8 cellular contexts compared by ENCODE assay signal in genomic region chr19:21328402-21328801, GRCh38. TPM values are rescaled to one million over a fixed set of nuclear protein-coding genes. Genes with fewer than 3 reads are reported as not detected.
DNase-seq lines count a peak whose midpoint lies in the region; ATAC-seq and TF ChIP-seq lines count a peak whose summit lies in the region.

No MANE protein-coding gene starts in this region.

- CTCF ChIA-PET in activated CD4-positive, alpha-beta T cell treated with anti-CD3 and anti-CD28 coated beads, Interleukin-2, amount 10 ng/mL, durations not matched to agents 7 days and 5 days (lab: Charles Lee), result interaction anchor here (0.6 to 1.9 kb wide), 7 partner anchors 9 to 155 kb away, joined by 3 to 8 read pairs (median 4); partner anchors contain the start of genes ZNF493 and ZNF738

- H3K4me3 Mint-ChIP-seq in activated CD4-positive, alpha-beta T cell treated with anti-CD3 and anti-CD28 coated beads, Interleukin-2, amount 10 ng/mL, durations not matched to agents 7 days and 5 days, result peak overlapping the region; percentile 93
- peak overlapping the region; percentile 98 for H3K4me3 Mint-ChIP-seq in natural killer cell treated with Interleukin-12 subunit alpha and Interleukin-12 subunit beta and Interleukin-15 and Interleukin-18, amount 100 ng/mL, for 72 hours

- TF ChIP-seq CTCF in epithelial cell of esophagus (IDR thresholded peaks at IDR 0.05; ENCODE audit: insufficient read depth, low read depth, low read length, missing control alignments), result no peak

- H3K9me3 Mint-ChIP-seq in activated CD4-positive, alpha-beta T cell treated with anti-CD3 and anti-CD28 coated beads, Interleukin-2, amount 10 ng/mL, durations not matched to agents 7 days and 5 days, result peaks cover 27% of the 10 kb centered on the region
- H3K9me3 Mint-ChIP-seq in natural killer cell treated with Interleukin-12 subunit alpha and Interleukin-12 subunit beta and Interleukin-15 and Interleukin-18, amount 100 ng/mL, for 72 hours, result peaks cover 4% of the 10 kb centered on the region

- H3K36me3 Mint-ChIP-seq in activated CD4-positive, alpha-beta T cell treated with anti-CD3 and anti-CD28 coated beads, Interleukin-2, amount 10 ng/mL, durations not matched to agents 7 days and 5 days (ENCODE audit: low read depth), result peaks cover 53% of the 10 kb centered on the region
- H3K36me3 Mint-ChIP-seq in natural killer cell treated with Interleukin-12 subunit alpha and Interleukin-12 subunit beta and Interleukin-15 and Interleukin-18, amount 100 ng/mL, for 72 hours, result peaks cover 23% of the 10 kb centered on the region

- DNase-seq in activated CD4-positive, alpha-beta T cell treated with anti-CD3 and anti-CD28 coated beads, Interleukin-2, amount 10 ng/mL, durations not matched to agents 7 days and 5 days, result no peak
- no peak for DNase-seq in activated CD4-positive, alpha-beta T cell treated with anti-CD3 and anti-CD28 coated beads, Interleukin-2, amount 50 U/mL, for 48 hours
- DNase-seq in RPMI8226 (peak; percentile 9), epithelial cell of esophagus (ENCODE audit: low read depth) (peak; percentile 2), NCI-H2196 treated with DMSO at 0.1 percent for 48 hours (lab: John Stamatoyannopoulos, UW; ENCODE audit: unreplicated experiment) (no peak)
- no peak for DNase-seq in natural killer cell treated with Interleukin-12 subunit alpha and Interleukin-12 subunit beta and Interleukin-15 and Interleukin-18, amount 100 ng/mL, for 72 hours (ENCODE audit: low spot score)

- no peaks in the 10 kb centered on the region for H3K27me3 Mint-ChIP-seq in activated CD4-positive, alpha-beta T cell treated with anti-CD3 and anti-CD28 coated beads, Interleukin-2, amount 10 ng/mL, durations not matched to agents 7 days and 5 days
- no peaks in the 10 kb centered on the region for H3K27me3 Mint-ChIP-seq in natural killer cell treated with Interleukin-12 subunit alpha and Interleukin-12 subunit beta and Interleukin-15 and Interleukin-18, amount 100 ng/mL, for 72 hours

- ATAC-seq in natural killer cell treated with Interleukin-12 subunit alpha and Interleukin-12 subunit beta and Interleukin-15 and Interleukin-18, amount 100 ng/mL, for 72 hours, result no peak
- ATAC-seq in GM21786 (IDR thresholded peaks at IDR 0.05; ENCODE audit: unreplicated experiment), result no peak
- no peak for ATAC-seq in GM19324 (IDR thresholded peaks at IDR 0.05; ENCODE audit: low FRiP score, unreplicated experiment)

- peaks cover 32% of the 10 kb centered on the region for H3K4me1 Mint-ChIP-seq in activated CD4-positive, alpha-beta T cell treated with anti-CD3 and anti-CD28 coated beads, Interleukin-2, amount 10 ng/mL, durations not matched to agents 7 days and 5 days
- H3K4me1 Mint-ChIP-seq in natural killer cell treated with Interleukin-12 subunit alpha and Interleukin-12 subunit beta and Interleukin-15 and Interleukin-18, amount 100 ng/mL, for 72 hours (ENCODE audit: low read depth in 2 of 2), result peaks cover 24 to 30% of the 10 kb centered on the region in 2 donors

- POLR2A ChIA-PET in activated CD4-positive, alpha-beta T cell treated with anti-CD3 and anti-CD28 coated beads, Interleukin-2, amount 10 ng/mL, durations not matched to agents 7 days and 5 days (lab: Charles Lee), result interaction anchor here (1.1 kb wide), 1 partner anchor 53 kb away, joined by 4 read pairs; no protein-coding TSS in a partner anchor

- H3K4me3 ChIP-seq in epithelial cell of esophagus (ENCODE audit: low read length), result peak overlapping the region; percentile 98

- peak overlapping the region; percentile 98 for H3K27ac Mint-ChIP-seq in activated CD4-positive, alpha-beta T cell treated with anti-CD3 and anti-CD28 coated beads, Interleukin-2, amount 10 ng/mL, durations not matched to agents 7 days and 5 days
- peak overlapping the region; percentile 99 for H3K27ac Mint-ChIP-seq in natural killer cell treated with Interleukin-12 subunit alpha and Interleukin-12 subunit beta and Interleukin-15 and Interleukin-18, amount 100 ng/mL, for 72 hours

RNA-seq across cellular contexts. Expression of gene ZNF708, which starts 0.8 kb away (rescaled TPM):
- total RNA-seq in activated CD4-positive, alpha-beta T cell treated with anti-CD3 and anti-CD28 coated beads, Interleukin-2, amount 10 ng/mL, durations not matched to agents 7 days and 5 days, result 10 to 100 TPM; 22.4 to 22.5 TPM
- total RNA-seq in natural killer cell treated with Interleukin-12 subunit alpha and Interleukin-12 subunit beta and Interleukin-15 and Interleukin-18, amount 100 ng/mL, for 72 hours, result 10 to 100 TPM; 15.7 to 19.6 TPM

RNA-seq across cellular contexts. Expression of gene ZNF738, which starts 30.4 kb away (rescaled TPM):
- 10 to 100 TPM; 15.5 TPM for total RNA-seq in activated CD4-positive, alpha-beta T cell treated with anti-CD3 and anti-CD28 coated beads, Interleukin-2, amount 10 ng/mL, durations not matched to agents 7 days and 5 days
- 10 to 100 TPM in 1 of 2 donors, 1 to 10 TPM in 1; 9.7 to 17.2 TPM for total RNA-seq in natural killer cell treated with Interleukin-12 subunit alpha and Interleukin-12 subunit beta and Interleukin-15 and Interleukin-18, amount 100 ng/mL, for 72 hours

Comparison
In these comparisons a context has a peak if more than half of its experiments do, and no peak if none do; other contexts are left out.
1. DNase-seq: peak in RPMI8226 (single experiment) and epithelial cell of esophagus (single experiment); none in activated CD4-positive, alpha-beta T cell treated with anti-CD3 and anti-CD28 coated beads, Interleukin-2, amount 10 ng/mL, durations not matched to agents 7 days and 5 days (single experiment), activated CD4-positive, alpha-beta T cell treated with anti-CD3 and anti-CD28 coated beads, Interleukin-2, amount 50 U/mL, for 48 hours (0 of 2), natural killer cell treated with Interleukin-12 subunit alpha and Interleukin-12 subunit beta and Interleukin-15 and Interleukin-18, amount 100 ng/mL, for 72 hours (single experiment) and NCI-H2196 treated with DMSO at 0.1 percent for 48 hours (single experiment).